ENCODE assay signal across 10 cellular contexts in genomic region chr7:150447966-150448788, GRCh38. TPM values are rescaled to one million over a fixed set of nuclear protein-coding genes. Genes with fewer than 3 reads are reported as not detected.
DNase-seq lines count a peak whose midpoint lies in the region; ATAC-seq and TF ChIP-seq lines count a peak whose summit lies in the region.
"Had no signal": no experiment of that assay in that cellular context is flagged by ENCODE, and none has a peak within 500 bp of the region (broad histone marks: within the 10 kb centered on the region; RNA-seq: fewer than 3 reads in every experiment).

No MANE protein-coding gene starts in this region.

- no peak for TF ChIP-seq RAD21 in IMR-90 (IDR thresholded peaks at IDR 0.05; ENCODE audit: low read length)

- no peak overlapping the region for H3K4me2 ChIP-seq in IMR-90 (ENCODE audit: low read depth, low read length)
- H3K4me2 ChIP-seq in Karpas-422 (ENCODE audit: low read depth, low read length, poor library complexity, severe bottlenecking) = no peak overlapping the region

- peaks cover 24% of the 10 kb centered on the region for H3K36me3 Mint-ChIP-seq in effector memory CD8-positive, alpha-beta T cell (ENCODE audit: insufficient read depth)

- H4K5ac ChIP-seq in IMR-90 (ENCODE audit: low read depth, low read length) = no peak overlapping the region

- H2AFZ ChIP-seq in IMR-90 (replicated peaks; ENCODE audit: low read length, poor library complexity) (no peak overlapping the region), Karpas-422 (ENCODE audit: low read length) (no peak overlapping the region)

- H3K36me3 ChIP-seq in IMR-90 (ENCODE audit: control insufficient read depth, insufficient read depth, low read length) = no peaks in the 10 kb centered on the region
- H3K36me3 ChIP-seq in Karpas-422 (ENCODE audit: insufficient read depth, low read length) = no peaks in the 10 kb centered on the region
- H3K36me3 ChIP-seq: thoracic aorta had no signal

- no peak overlapping the region for H3K56ac ChIP-seq in IMR-90 (ENCODE audit: extremely low read depth, insufficient read depth, low read length)

- TF ChIP-seq CTCF in C4-2B (conservative IDR thresholded peaks at IDR 0.05) (0 out of 2 replicates have a peak, but pooled peaks have one; percentile 32), IMR-90 (conservative IDR thresholded peaks at IDR 0.05; ENCODE audit: low read depth, low read length) (no peak)

- WGBS in IMR-90 (ENCODE audit: extremely low coverage in 2 of 2, insufficient read length in 1 of 2), 2 experiments = 56% methylated on average over 10 of the region's 32 CpGs; no CpG with 5 or more reads in 1 of the 2 experiments

- intact Hi-C loops in IMR-90 (cut with micrococcal nuclease) = loop anchor here (1.0 kb wide), 2 partner anchors 429 to 540 kb away; no protein-coding TSS in a partner anchor

- POLR2A ChIA-PET in IMR-90 (lab: Charles Lee; ENCODE audit: unreplicated experiment) = no interaction called here

- no peaks in the 10 kb centered on the region for H3K9me3 Mint-ChIP-seq in effector memory CD8-positive, alpha-beta T cell

- no TSS peak for BruUV-seq in IMR-90 (replicated peaks; lab: Mats Ljungman, UMichigan)

- H2BK20ac ChIP-seq in IMR-90 (ENCODE audit: low read depth, low read length) = no peak overlapping the region

- H4K8ac ChIP-seq in IMR-90 (ENCODE audit: low read depth in 2 of 2, low read length in 2 of 2) = no peak overlapping the region

- no peak overlapping the region for H4K91ac ChIP-seq in IMR-90 (ENCODE audit: insufficient read depth, low read depth, low read length)

- H3K27me3 Mint-ChIP-seq in effector memory CD8-positive, alpha-beta T cell = no peaks in the 10 kb centered on the region

- H3K79me2 ChIP-seq in Karpas-422 (ENCODE audit: low read length) = no peaks in the 10 kb centered on the region

- H3K14ac ChIP-seq in IMR-90 (replicated peaks; ENCODE audit: low read depth, low read length) = no peak overlapping the region

- dilution Hi-C loops in IMR-90 (cut with HindIII; ENCODE audit: low sequenced_read_pairs, unreplicated experiment) = no loop called here

- in situ Hi-C loops in IMR-90 (cut with MboI; ENCODE audit: low sequenced_read_pairs) = no loop called here

- no peak overlapping the region for H3K27ac ChIP-seq in C4-2B
- H3K27ac ChIP-seq in IMR-90 (ENCODE audit: insufficient read depth, low read length) = no peak overlapping the region
- H3K27ac ChIP-seq in Karpas-422 (ENCODE audit: low read length) = no peak overlapping the region
- H3K27ac ChIP-seq: thoracic aorta had no signal

- H3K4me3 ChIP-seq in IMR-90 (ENCODE audit: insufficient read depth, low read depth, low read length) = no peak overlapping the region
- no peak overlapping the region for H3K4me3 ChIP-seq in Karpas-422 (ENCODE audit: low read length)

- no peaks in the 10 kb centered on the region for H3K79me1 ChIP-seq in IMR-90 (ENCODE audit: low read depth in 1 of 2, low read length in 2 of 2)

- CTCF ChIA-PET in IMR-90 (lab: Yijun Ruan, JAX) = interaction anchor here (0.7 to 1.3 kb wide), 5 partner anchors 9 to 430 kb away, joined by 3 to 5 read pairs (median 4); no protein-coding TSS in a partner anchor

- no peak overlapping the region for H3K23ac ChIP-seq in IMR-90 (ENCODE audit: low read depth, low read length)

- no peaks in the 10 kb centered on the region for H3K9me1 ChIP-seq in IMR-90 (ENCODE audit: insufficient read depth, low read length)

- no peak overlapping the region for H3K4ac ChIP-seq in IMR-90 (ENCODE audit: low read depth, low read length)

- no peak overlapping the region for H2BK5ac ChIP-seq in IMR-90 (ENCODE audit: low read depth, low read length, poor library complexity, severe bottlenecking)

- H3K9me2 ChIP-seq in Karpas-422 (replicated peaks; ENCODE audit: insufficient read depth, low read length) = no peaks in the 10 kb centered on the region

- TF ChIP-seq POLR2A in IMR-90 (IDR thresholded peaks at IDR 0.05; ENCODE audit: low read depth, low read length) = no peak

- H2AK9ac ChIP-seq in IMR-90 (replicated peaks; ENCODE audit: low read depth, low read length, poor library complexity) = no peak overlapping the region

- H3K9me3 ChIP-seq in IMR-90 (ENCODE audit: control insufficient read depth, insufficient read depth, low read length) (no peaks in the 10 kb centered on the region; the same call in 1 of the 2 replicates), Karpas-422 (ENCODE audit: low read length) (no peaks in the 10 kb centered on the region)
- H3K9me3 ChIP-seq: thoracic aorta had no signal

- ATAC-seq in GM18867 (IDR thresholded peaks at IDR 0.05; ENCODE audit: unreplicated experiment) = peak; percentile 12
- ATAC-seq in IMR-90 (ENCODE audit: low read depth) = peak; percentile 9; the same call in 1 of the 2 replicates
- peak; percentile 5 for ATAC-seq in effector memory CD8-positive, alpha-beta T cell (replicated peaks)
- no peak for ATAC-seq in HG03025 (IDR thresholded peaks at IDR 0.05; ENCODE audit: low FRiP score, unreplicated experiment)

- no peak overlapping the region for H3K18ac ChIP-seq in IMR-90 (ENCODE audit: low read depth, low read length)

- peaks cover 44 to 50% of the 10 kb centered on the region in 2 donors for H3K4me1 Mint-ChIP-seq in effector memory CD8-positive, alpha-beta T cell (ENCODE audit: low read depth in 2 of 2)

- H3K27me3 ChIP-seq in IMR-90 (ENCODE audit: control insufficient read depth, insufficient read depth, low read length) (peaks cover 22% of the 10 kb centered on the region; the same call in 1 of the 2 replicates), Karpas-422 (ENCODE audit: low read length) (no peaks in the 10 kb centered on the region)

- no peak for DNase-seq in IMR-90
- no peak for DNase-seq in effector memory CD8-positive, alpha-beta T cell
- DNase-seq in NCI-H774 (lab: John Stamatoyannopoulos, UW) = no peak
- no peak for DNase-seq in Karpas-422
- no peak for DNase-seq in NOMO-1 treated with DMSO at 0.1 percent for 48 hours (lab: John Stamatoyannopoulos, UW; ENCODE audit: unreplicated experiment)

- H3K9ac ChIP-seq in IMR-90 (ENCODE audit: low read depth, low read length) (no peak overlapping the region), Karpas-422 (ENCODE audit: low read length) (no peak overlapping the region)

- H4K20me1 ChIP-seq in IMR-90 (ENCODE audit: insufficient read depth, low read length) = no peaks in the 10 kb centered on the region
- H4K20me1 ChIP-seq in Karpas-422 (ENCODE audit: insufficient read depth, low read depth, low read length) = no peaks in the 10 kb centered on the region

- H2BK120ac ChIP-seq in IMR-90 (ENCODE audit: low read depth, low read length) = no peak overlapping the region

- peak overlapping the region; percentile 80 to 98 for H3K27ac Mint-ChIP-seq in effector memory CD8-positive, alpha-beta T cell

- H2BK15ac ChIP-seq in IMR-90 (ENCODE audit: low read depth, low read length) = no peak overlapping the region

- no peak overlapping the region for H2AK5ac ChIP-seq in IMR-90 (ENCODE audit: low read depth, low read length)

- H3K4me3 Mint-ChIP-seq in effector memory CD8-positive, alpha-beta T cell = peak overlapping the region; percentile 98 to 100

- no peaks in the 10 kb centered on the region for H3K4me1 ChIP-seq in IMR-90 (ENCODE audit: control insufficient read depth, insufficient read depth, low read length)
- H3K4me1 ChIP-seq in Karpas-422 (ENCODE audit: low read length) = peaks cover 21% of the 10 kb centered on the region

TF ChIP-seq in IMR-90, 13 proteins besides CTCF, POLR2A, EP300 and RAD21:
- TF ChIP-seq MAFK (IDR thresholded peaks at IDR 0.05; ENCODE audit: low read depth, low read length) (no peak), FOS (IDR thresholded peaks at IDR 0.05; ENCODE audit: low read depth, low read length) (no peak), RFX5 (IDR thresholded peaks at IDR 0.05; ENCODE audit: low read depth, low read length) (no peak), ELK1 (IDR thresholded peaks at IDR 0.05; ENCODE audit: borderline replicate concordance, low read depth, low read length) (no peak), MXI1 (IDR thresholded peaks at IDR 0.05; ENCODE audit: borderline replicate concordance, low read depth, low read length) (no peak), NFE2L2 (IDR thresholded peaks at IDR 0.05; ENCODE audit: low read depth, low read length) (no peak), MAZ (IDR thresholded peaks at IDR 0.05; ENCODE audit: borderline replicate concordance, low read depth, low read length) (no peak), CEBPB (IDR thresholded peaks at IDR 0.05; ENCODE audit: low read depth, low read length) (no peak), USF2 (IDR thresholded peaks at IDR 0.05; ENCODE audit: low read depth, low read length) (no peak), RCOR1 (IDR thresholded peaks at IDR 0.05; ENCODE audit: insufficient replicate concordance, low read length) (no peak), CHD1 (IDR thresholded peaks at IDR 0.05; ENCODE audit: low read depth, low read length) (no peak), SMC3 (IDR thresholded peaks at IDR 0.05; ENCODE audit: low read depth, low read length) (no peak), BHLHE40 (IDR thresholded peaks at IDR 0.05; ENCODE audit: low read depth, low read length) (no peak)

RNA-seq across cellular contexts. Expression of gene GIMAP8, which starts 2.3 kb away (rescaled TPM):
- not detected in 2 replicates for total RNA-seq in IMR-90 (2012; rRNA removed)
- not detected in 2 replicates for polyA plus RNA-seq in IMR-90 (2012; rRNA removed)
- not detected in 2 replicates for polyA plus RNA-seq in IMR-90 (2012; cell fraction: cytosol; rRNA removed)
- polyA plus RNA-seq in IMR-90 (2012; cell fraction: nucleus; rRNA removed; ENCODE audit: low replicate concordance) = not detected in 2 replicates
- total RNA-seq in Karpas-422 (2014; rRNA removed; shearing (Covaris generic); ENCODE audit: low replicate concordance) = not detected in 2 replicates
- total RNA-seq: osteoblast had no signal
